Comparison of ENCODE assay signal across 8 cellular contexts in genomic region chr15:43746245-43746902, GRCh38. TPM values are rescaled to one million over a fixed set of nuclear protein-coding genes. Genes with fewer than 3 reads are reported as not detected.
A peak's percentile ranks its signal among the peaks of the same experiment; 100 is the strongest.
DNase-seq lines count a peak whose midpoint lies in the region; ATAC-seq and TF ChIP-seq lines count a peak whose summit lies in the region.
"Not testable (repeated sequence)": the region's sequence is repeated elsewhere in the genome, so short reads cannot be mapped to it uniquely, and the experiment has no call there.

Gene PDIA3, plus strand, starts transcription at chr15:43746438. Its CDS starts 102 bp downstream, at chr15:43746540.

- peak; percentile 86 to 89 for ATAC-seq in activated naive CD4-positive, alpha-beta T cell treated with anti-CD3 and anti-CD28 coated beads, Interleukin-2, amount 50 U/mL, for 72 hours

- peak within 1 kb of the TSS; percentile 97 for H3K27ac Mint-ChIP-seq in HFFc6
- peak within 1 kb of the TSS; percentile 95 to 97 for H3K27ac Mint-ChIP-seq in activated naive CD4-positive, alpha-beta T cell treated with anti-CD3 and anti-CD28 coated beads, Interleukin-2, amount 50 U/mL, for 72 hours

- not testable (repeated sequence) for H3K9me3 Mint-ChIP-seq in HFFc6; activated naive CD4-positive, alpha-beta T cell treated with anti-CD3 and anti-CD28 coated beads, Interleukin-2, amount 50 U/mL, for 72 hours

- peak within 1 kb of the TSS; percentile 91 for H3K4me3 ChIP-seq in GM06990 (replicated peaks; ENCODE audit: low read depth, low read length)

- peaks cover 14% of the 10 kb centered on the region for H3K36me3 Mint-ChIP-seq in HFFc6 (ENCODE audit: low read depth)
- H3K36me3 Mint-ChIP-seq in activated naive CD4-positive, alpha-beta T cell treated with anti-CD3 and anti-CD28 coated beads, Interleukin-2, amount 50 U/mL, for 72 hours: peaks cover 15 to 29% of the 10 kb centered on the region in 2 donors

- not testable (repeated sequence) for TF ChIP-seq CTCF in GM06990 (IDR thresholded peaks at IDR 0.05; ENCODE audit: insufficient read depth, low read length, poor library complexity, severe bottlenecking); subcutaneous adipose tissue (IDR thresholded peaks at IDR 0.05; ENCODE audit: low read depth)
- TF ChIP-seq CTCF in HFFc6 (IDR thresholded peaks at IDR 0.05): peak; percentile 55

- H3K36me3 ChIP-seq in GM06990 (ENCODE audit: control insufficient read depth, insufficient read depth, low read length): not testable (repeated sequence)

- peak within 1 kb of the TSS; percentile 95 for H3K4me3 Mint-ChIP-seq in HFFc6

- H3K27me3 ChIP-seq in GM06990 (replicated peaks; ENCODE audit: control insufficient read depth, insufficient read depth, low read length): not testable (repeated sequence)

- peaks cover 18% of the 10 kb centered on the region for H3K4me1 Mint-ChIP-seq in HFFc6 (ENCODE audit: low read depth)

- DNase-seq in GM06990 (ENCODE audit: extremely low read depth, insufficient read length) (peak; percentile 93), HFFc6 (peak; percentile 81), NAMALWA (ENCODE audit: low spot score) (peak; percentile 92), SKM-1 (lab: John Stamatoyannopoulos, UW; ENCODE audit: unreplicated experiment) (peak; percentile 65), globus pallidus (ENCODE audit: low spot score) (peak; percentile 93), non-pigmented ciliary epithelial cell (ENCODE audit: low read depth) (peak; percentile 22)
- DNase-seq in activated naive CD4-positive, alpha-beta T cell treated with anti-CD3 and anti-CD28 coated beads, Interleukin-2, amount 50 U/mL, for 72 hours (ENCODE audit: low spot score in 2 of 2): peak; percentile 88 to 92

- H3K27me3 Mint-ChIP-seq in HFFc6 (ENCODE audit: insufficient read depth): not testable (repeated sequence)

RNA-seq across cellular contexts. Expression of gene PDIA3, which starts in this region (rescaled TPM):
- total RNA-seq in HFFc6 (2021; fragmentation: NEBNext Ultra II Directional; extraction: Animal tissue kit (Norgen Biotek cat#: 25700)): 100 to 1,000 TPM; 586 to 721 (median 660) TPM
- total RNA-seq in activated naive CD4-positive, alpha-beta T cell treated with anti-CD3 and anti-CD28 coated beads, Interleukin-2, amount 50 U/mL, for 72 hours: 100 to 1,000 TPM; 144 to 224 TPM
- 100 to 1,000 TPM in 3 of 4 donors, 10 to 100 TPM in 1; 87.6 to 129 (median 121) TPM for total RNA-seq in subcutaneous adipose tissue

Comparison
In these comparisons a context has a peak if more than half of its experiments do, and no peak if none do; other contexts are left out.
1. Peak in every context shown above with its lines: DNase-seq, ATAC-seq and H3K4me3 ChIP-seq.
2. DNase-seq: peak in every context shown above with its lines; median percentile 93 in GM06990; 93 in globus pallidus; 92 in NAMALWA; 90 in activated naive CD4-positive, alpha-beta T cell treated with anti-CD3 and anti-CD28 coated beads, Interleukin-2, amount 50 U/mL, for 72 hours; 81 in HFFc6; 65 in SKM-1; 22 in non-pigmented ciliary epithelial cell.